In genomic region chr3:31432897-31433678, GRCh38 we compare ENCODE assay signal across 25 cellular contexts.
DNase-seq lines count a peak whose midpoint lies in the region; ATAC-seq, FAIRE-seq and TF ChIP-seq lines count a peak whose summit lies in the region.
"Had no signal": no experiment of that assay in that cellular context is flagged by ENCODE, and none has a peak within 500 bp of the region (broad histone marks: within the 10 kb centered on the region; RNA-seq: fewer than 3 reads in every experiment).

No MANE protein-coding gene starts in this region.

- in situ Hi-C loops in HepG2 (cut with HindIII; ENCODE audit: extremely low pct_ligation_motif_present, low pct_unique_long_range_greater_than_20kb), result no loop called here
- in situ Hi-C loops in GM12878 (cut with MboI), result no loop called here

- DNase-seq in HepG2 (ENCODE audit: low spot score) (no peak), right lobe of liver (no peak), GM12878 (ENCODE audit: low read depth, low spot score) (no peak), glomerular visceral epithelial cell (ENCODE audit: extremely low spot score) (peak; percentile 91), MM.1S (no peak), ecto neural progenitor cell (ENCODE audit: low spot score) (no peak), MCF 10A (ENCODE audit: unreplicated experiment) (no peak), posterior cingulate gyrus (no peak)
- DNase-seq: activated CD4-positive, alpha-beta T cell treated with anti-CD3 and anti-CD28 coated beads, Interleukin-2, amount 10 ng/mL, durations not matched to agents 24 days and 14 days; activated CD8-positive, alpha-beta memory T cell treated with anti-CD3 and anti-CD28 coated beads, Interleukin-2, amount 10 ng/mL, durations not matched to agents 7 days and 5 days; activated naive CD8-positive, alpha-beta T cell treated with anti-CD3 and anti-CD28 coated beads for 36 hours; colonic mucosa; DMS79 treated with DMSO at 0.1 percent for 48 hours; IMR-90; left colon; NCI-H1694; T-helper 17 cell; upper lobe of left lung had no signal

- H3K9me3 Mint-ChIP-seq in MCF 10A (ENCODE audit: unreplicated experiment), result peaks cover 26% of the 10 kb centered on the region

- H3K79me2 ChIP-seq in HepG2 (ENCODE audit: insufficient read depth, low read length) (no peaks in the 10 kb centered on the region), GM12878 (ENCODE audit: control insufficient read depth, insufficient read depth, low read length) (no peaks in the 10 kb centered on the region), MM.1S (ENCODE audit: low read length) (no peaks in the 10 kb centered on the region)

- H3K36me3 ChIP-seq in HepG2 (replicated peaks in 1 of 2; ENCODE audit: control insufficient read depth in 1 of 2, insufficient read depth in 2 of 2, low read length in 2 of 2) (no peaks in the 10 kb centered on the region), right lobe of liver (no peaks in the 10 kb centered on the region), GM12878 (ENCODE audit: control insufficient read depth in 2 of 2, insufficient read depth in 2 of 2, low read length in 1 of 2) (no peaks in the 10 kb centered on the region), MM.1S (replicated peaks; ENCODE audit: insufficient read depth, low read length) (no peaks in the 10 kb centered on the region)
- H3K36me3 ChIP-seq: colonic mucosa, prostate gland, SJSA1, upper lobe of left lung had no signal

- ATAC-seq in HepG2, result no peak
- ATAC-seq in right lobe of liver, result no peak
- no peak for ATAC-seq in GM12878
- ATAC-seq: activated CD8-positive, alpha-beta memory T cell treated with anti-CD3 and anti-CD28 coated beads, Interleukin-2, amount 10 ng/mL, durations not matched to agents 7 days and 5 days; HCT116; left colon; T-helper 17 cell had no signal

- RAD21 ChIA-PET in GM12878 (lab: Charles Lee; ENCODE audit: unreplicated experiment), result no interaction called here

- no peak overlapping the region for H3K4me3 Mint-ChIP-seq in MCF 10A (ENCODE audit: unreplicated experiment)
- H3K4me3 Mint-ChIP-seq: activated CD4-positive, alpha-beta T cell treated with anti-CD3 and anti-CD28 coated beads, Interleukin-2, amount 10 ng/mL, durations not matched to agents 24 days and 14 days; activated CD8-positive, alpha-beta memory T cell treated with anti-CD3 and anti-CD28 coated beads, Interleukin-2, amount 10 ng/mL, durations not matched to agents 7 days and 5 days; activated naive CD8-positive, alpha-beta T cell treated with anti-CD3 and anti-CD28 coated beads for 36 hours; brain; T-helper 17 cell had no signal

- H3K27ac Mint-ChIP-seq in MCF 10A (ENCODE audit: low read depth, unreplicated experiment), result no peak overlapping the region
- H3K27ac Mint-ChIP-seq: activated CD4-positive, alpha-beta T cell treated with anti-CD3 and anti-CD28 coated beads, Interleukin-2, amount 10 ng/mL, durations not matched to agents 24 days and 14 days; activated CD8-positive, alpha-beta memory T cell treated with anti-CD3 and anti-CD28 coated beads, Interleukin-2, amount 10 ng/mL, durations not matched to agents 7 days and 5 days; activated naive CD8-positive, alpha-beta T cell treated with anti-CD3 and anti-CD28 coated beads for 36 hours; activated T-helper 2 cell treated with anti-CD3 and anti-CD28 coated beads, Interferon-gamma antibody, Interleukin-2, Interleukin-4, amounts not matched to agents 10 μg/mL and 5 μg/mL and 100 μg/mL, durations not matched to agents 14 hours and 24 hours and 36 hours; brain; T-helper 17 cell had no signal

- H3K4me3 ChIP-seq in HepG2 (replicated peaks in 1 of 3; ENCODE audit: insufficient read depth in 1 of 3, low read depth in 2 of 3, low read length in 3 of 3) (no peak overlapping the region), right lobe of liver (no peak overlapping the region), GM12878 (no peak overlapping the region), MM.1S (ENCODE audit: low read length) (no peak overlapping the region)
- H3K4me3 ChIP-seq: colonic mucosa, prostate gland, SJSA1, upper lobe of left lung had no signal

- H3K9ac ChIP-seq in HepG2 (ENCODE audit: insufficient read depth, low read depth, low read length), result no peak overlapping the region
- H3K9ac ChIP-seq in GM12878 (ENCODE audit: control insufficient read depth, insufficient read depth, low read length), result no peak overlapping the region
- H3K9ac ChIP-seq in MM.1S (ENCODE audit: low read length), result no peak overlapping the region

- H3F3A ChIP-seq in MM.1S (ENCODE audit: insufficient read depth, low read length), result no peaks in the 10 kb centered on the region

- WGBS in HepG2 (ENCODE audit: low lambda C conversion rate), result 16% methylated on average over 7 of the region's 7 CpGs
- 51% methylated on average over 7 of the region's 7 CpGs for WGBS in right lobe of liver (ENCODE audit: insufficient coverage, low coverage, low lambda C conversion rate, missing lambda C conversion rate)
- WGBS in GM12878 (ENCODE audit: insufficient coverage, insufficient replicate concordance, low lambda C conversion rate, missing lambda C conversion rate), result 70% methylated on average over 7 of the region's 7 CpGs

- H3K27me3 Mint-ChIP-seq in MCF 10A (ENCODE audit: insufficient read depth, unreplicated experiment), result no peaks in the 10 kb centered on the region
- H3K27me3 Mint-ChIP-seq: activated CD8-positive, alpha-beta memory T cell treated with anti-CD3 and anti-CD28 coated beads, Interleukin-2, amount 10 ng/mL, durations not matched to agents 7 days and 5 days; activated naive CD8-positive, alpha-beta T cell treated with anti-CD3 and anti-CD28 coated beads for 36 hours; T-helper 17 cell had no signal

- peak overlapping the region; percentile 7; the same call in 1 of the 2 replicates for H3K4me2 ChIP-seq in HepG2 (ENCODE audit: low read depth, low read length)
- H3K4me2 ChIP-seq in GM12878 (ENCODE audit: control insufficient read depth, insufficient read depth), result peak overlapping the region; percentile 4; the same call in 1 of the 2 replicates
- no peak overlapping the region for H3K4me2 ChIP-seq in MM.1S (ENCODE audit: low read depth, low read length)

- H2AFZ ChIP-seq in HepG2 (ENCODE audit: low read length) (no peak overlapping the region), GM12878 (ENCODE audit: control insufficient read depth, low read depth, low read length) (no peak overlapping the region), MM.1S (ENCODE audit: low read length) (no peak overlapping the region)

- TF ChIP-seq POLR2A in HepG2 (IDR thresholded peaks at IDR 0.05; ENCODE audit: insufficient read depth in 1 of 2, low read depth in 2 of 2, low read length in 2 of 2) (no peak), right lobe of liver (IDR thresholded peaks at IDR 0.05) (no peak), GM12878 (IDR thresholded peaks at IDR 0.05; ENCODE audit: low read depth, low read length) (no peak)

- peaks cover 15% of the 10 kb centered on the region for H3K9me3 ChIP-seq in HepG2 (ENCODE audit: low read length)
- no peaks in the 10 kb centered on the region for H3K9me3 ChIP-seq in right lobe of liver
- peaks cover 9% of the 10 kb centered on the region for H3K9me3 ChIP-seq in GM12878 (replicated peaks; ENCODE audit: control insufficient read depth, insufficient read depth, low read length)
- no peaks in the 10 kb centered on the region for H3K9me3 ChIP-seq in MM.1S (replicated peaks; ENCODE audit: insufficient read depth, low read length)
- H3K9me3 ChIP-seq: colonic mucosa, prostate gland, SJSA1 had no signal

- H3K36me3 Mint-ChIP-seq in MCF 10A (ENCODE audit: insufficient read depth, unreplicated experiment), result no peaks in the 10 kb centered on the region
- H3K36me3 Mint-ChIP-seq: brain had no signal

- TF ChIP-seq EP300 in HepG2 (IDR thresholded peaks at IDR 0.05; ENCODE audit: low read depth in 2 of 2, low read length in 2 of 2), result no peak
- TF ChIP-seq EP300 in HepG2 (CRISPR knock-in tag; IDR thresholded peaks at IDR 0.05; ENCODE audit: borderline replicate concordance), result no peak
- no peak for TF ChIP-seq EP300 in GM12878 (IDR thresholded peaks at IDR 0.05; ENCODE audit: borderline replicate concordance in 1 of 2, control insufficient read depth in 1 of 2, low read depth in 2 of 2, low read length in 2 of 2)

- H3K27ac ChIP-seq in HepG2 (ENCODE audit: extremely low read length, insufficient read depth, low read length) (no peak overlapping the region), right lobe of liver (no peak overlapping the region), GM12878 (ENCODE audit: control insufficient read depth, insufficient read depth) (no peak overlapping the region), MM.1S (ENCODE audit: low read length) (no peak overlapping the region)
- H3K27ac ChIP-seq: 22Rv1, colonic mucosa, prostate gland, SJSA1, upper lobe of left lung had no signal

- no peak for TF ChIP-seq CTCF in HepG2 (CRISPR knock-in tag; IDR thresholded peaks at IDR 0.05)
- TF ChIP-seq CTCF in right lobe of liver (IDR thresholded peaks at IDR 0.05), result no peak
- TF ChIP-seq CTCF in GM12878 (IDR thresholded peaks at IDR 0.05 in 2 of 3, conservative IDR thresholded peaks at IDR 0.05 in 1 of 3; ENCODE audit: control insufficient read depth in 2 of 3, extremely low read depth in 1 of 3, insufficient read depth in 1 of 3, low read depth in 3 of 3, low read length in 3 of 3), result no peak
- TF ChIP-seq CTCF in MM.1S (IDR thresholded peaks at IDR 0.05; ENCODE audit: low read length), result no peak
- no peak for TF ChIP-seq CTCF in MCF 10A (IDR thresholded peaks at IDR 0.05; ENCODE audit: unreplicated experiment)

- POLR2A ChIA-PET in HepG2 (lab: Yijun Ruan, JAX), result no interaction called here
- POLR2A ChIA-PET in GM12878 (lab: Charles Lee), result no interaction called here
- POLR2A ChIA-PET in MCF 10A (lab: Yijun Ruan, JAX), result no interaction called here

- H3K9me2 ChIP-seq in MM.1S (replicated peaks; ENCODE audit: insufficient read depth, low read length), result no peaks in the 10 kb centered on the region

- no peak for TF ChIP-seq RAD21 in HepG2 (CRISPR knock-in tag; IDR thresholded peaks at IDR 0.05)
- no peak for TF ChIP-seq RAD21 in GM12878 (IDR thresholded peaks at IDR 0.05; ENCODE audit: insufficient read depth, low read depth, low read length)

- intact Hi-C loops in HepG2 (cut with micrococcal nuclease; ENCODE audit: unreplicated experiment) (no loop called here), right lobe of liver (cut with DNase I) (no loop called here), GM12878 (cut with micrococcal nuclease; ENCODE audit: unreplicated experiment) (no loop called here), MCF 10A (cut with micrococcal nuclease) (no loop called here), posterior cingulate gyrus (cut with DNase I) (no loop called here)

- SMC1A ChIA-PET in GM12878 (lab: Charles Lee; ENCODE audit: uncharacterized antibody, unreplicated experiment), result interaction anchor here (0.9 kb wide), 1 partner anchor 9 kb away, joined by 3 read pairs; no protein-coding TSS in a partner anchor

- peaks cover 0 to 1% of the 10 kb centered on the region in 2 experiments; a peak in 1 of 5 replicates for H3K27me3 ChIP-seq in HepG2 (ENCODE audit: control insufficient read depth in 1 of 2, insufficient read depth in 2 of 2, low read length in 2 of 2)
- H3K27me3 ChIP-seq in right lobe of liver, result no peaks in the 10 kb centered on the region
- H3K27me3 ChIP-seq in GM12878 (replicated peaks in 1 of 2; ENCODE audit: control insufficient read depth in 2 of 2, insufficient read depth in 2 of 2, low read length in 1 of 2), result no peaks in the 10 kb centered on the region
- no peaks in the 10 kb centered on the region for H3K27me3 ChIP-seq in MM.1S (replicated peaks; ENCODE audit: insufficient read depth, low read length)
- H3K27me3 ChIP-seq: colonic mucosa, SJSA1, upper lobe of left lung had no signal

- CTCF ChIA-PET in HepG2 (lab: Yijun Ruan, JAX; ENCODE audit: low intra/inter-chr PET ratio, low total read pairs), result no interaction called here
- CTCF ChIA-PET in GM12878 (lab: Yijun Ruan, JAX), result no interaction called here
- CTCF ChIA-PET in MCF 10A (lab: Yijun Ruan, JAX), result interaction anchor here (0.6 kb wide), 1 partner anchor 15 kb away, joined by 3 read pairs; no protein-coding TSS in a partner anchor

- H4K20me1 ChIP-seq in HepG2 (ENCODE audit: insufficient read depth, low read length) (no peaks in the 10 kb centered on the region), GM12878 (ENCODE audit: control insufficient read depth, insufficient read depth) (no peaks in the 10 kb centered on the region), MM.1S (ENCODE audit: insufficient read depth, low read length) (no peaks in the 10 kb centered on the region)

- H3K4me1 ChIP-seq in HepG2 (ENCODE audit: insufficient read depth, low read length), result peaks cover 7% of the 10 kb centered on the region
- no peaks in the 10 kb centered on the region for H3K4me1 ChIP-seq in right lobe of liver
- peaks cover 8% of the 10 kb centered on the region for H3K4me1 ChIP-seq in GM12878 (ENCODE audit: control insufficient read depth, insufficient read depth, low read length)
- no peaks in the 10 kb centered on the region for H3K4me1 ChIP-seq in MM.1S (ENCODE audit: low read length)
- H3K4me1 ChIP-seq: colonic mucosa, prostate gland, SJSA1, upper lobe of left lung had no signal

- H3K4me1 Mint-ChIP-seq in MCF 10A (ENCODE audit: insufficient read depth, unreplicated experiment), result peaks cover 6% of the 10 kb centered on the region
- H3K4me1 Mint-ChIP-seq: activated CD8-positive, alpha-beta memory T cell treated with anti-CD3 and anti-CD28 coated beads, Interleukin-2, amount 10 ng/mL, durations not matched to agents 7 days and 5 days; brain had no signal

- FAIRE-seq in HepG2 (lab: Jason Lieb, UNC), result no peak
- FAIRE-seq in GM12878 (lab: Jason Lieb, UNC), result peak; percentile 13
- FAIRE-seq: frontal cortex had no signal

- BruUV-seq in HepG2 (replicated peaks; lab: Mats Ljungman, UMichigan) (no TSS peak), GM12878 (replicated peaks; lab: Mats Ljungman, UMichigan) (no TSS peak), MCF 10A (replicated peaks; lab: Mats Ljungman, UMichigan) (no TSS peak)

Comparison
In these comparisons a context has a peak if more than half of its experiments do, and no peak if none do; other contexts are left out.
1. Of the 75 proteins assayed by ChIP-seq in both HepG2 and GM12878: peak only in HepG2: none; only in GM12878: CBX5; in both: none; in neither: 74.